In the genomic region with DNA sequence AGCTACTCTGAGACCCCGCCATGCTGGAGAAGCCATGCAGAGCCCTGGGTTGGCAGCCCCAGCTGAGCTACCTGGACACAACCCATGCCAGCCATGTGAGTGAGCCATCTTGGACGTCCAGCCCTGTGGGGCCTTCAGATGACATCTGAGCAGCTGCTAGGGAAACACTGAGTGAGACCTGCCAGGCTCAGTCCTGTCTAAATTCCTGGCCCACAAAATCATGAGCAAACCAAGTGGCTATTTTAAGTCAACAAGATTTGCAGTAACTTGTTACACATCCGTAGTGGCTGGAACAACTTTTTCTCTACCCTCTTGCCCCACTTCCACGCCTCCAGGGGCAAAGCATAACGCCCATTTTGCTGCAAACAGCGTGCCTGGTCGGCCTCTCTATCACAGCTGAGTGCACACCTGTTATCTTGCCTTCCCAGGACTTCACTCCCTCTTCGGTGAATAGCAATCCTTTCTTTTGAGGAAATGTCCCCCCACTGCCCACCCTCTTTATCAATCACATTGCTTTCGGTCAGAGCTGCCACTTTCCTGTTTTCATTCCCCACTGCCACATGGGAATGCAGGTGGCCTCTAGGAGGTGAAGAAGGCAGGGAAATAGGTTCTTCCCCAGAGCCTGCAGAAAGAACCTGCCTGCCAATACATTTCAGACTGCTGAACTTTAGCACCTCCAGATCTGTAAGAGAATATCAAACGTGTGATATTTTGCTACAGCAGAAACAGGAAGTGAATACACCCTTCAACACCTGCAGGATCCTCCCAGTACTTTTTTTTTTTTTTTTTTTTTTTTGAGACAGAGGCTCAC, we compare ENCODE assay signal across 12 cellular contexts. TPM values are rescaled to one million over a fixed set of nuclear protein-coding genes. Genes with fewer than 3 reads are reported as not detected.
DNase-seq lines count a peak whose midpoint lies in the region; ATAC-seq and TF ChIP-seq lines count a peak whose summit lies in the region.
"Had no signal": no experiment of that assay in that cellular context is flagged by ENCODE, and none has a peak within 500 bp of the region (broad histone marks: within the 10 kb centered on the region; RNA-seq: fewer than 3 reads in every experiment).

No MANE protein-coding gene starts in this region.

- H3K9me2 ChIP-seq in SU-DHL-6 (replicated peaks; ENCODE audit: insufficient read depth, low read length) = no peaks in the 10 kb centered on the region

- H3K79me2 ChIP-seq in SU-DHL-6 (ENCODE audit: insufficient read depth, low read length) = no peaks in the 10 kb centered on the region

- H3K4me1 Mint-ChIP-seq in CD4-positive, alpha-beta memory T cell = peaks cover 18 to 49% (median 37%) of the 10 kb centered on the region in 4 donors
- H3K4me1 Mint-ChIP-seq in immature natural killer cell = peaks cover 56 to 60% of the 10 kb centered on the region in 2 donors
- H3K4me1 Mint-ChIP-seq: brain had no signal

- H3K4me3 Mint-ChIP-seq in CD4-positive, alpha-beta memory T cell = peak overlapping the region in 7 of 8 donors; percentile 76 to 88 (median 84)
- H3K4me3 Mint-ChIP-seq in immature natural killer cell = peak overlapping the region; percentile 82 to 91 (median 88)
- H3K4me3 Mint-ChIP-seq: brain had no signal

- H2AFZ ChIP-seq in SU-DHL-6 (ENCODE audit: low read depth, low read length, severe bottlenecking) = peak overlapping the region; percentile 78

- intact Hi-C loops in CD4-positive, alpha-beta memory T cell (cut with micrococcal nuclease) = loop anchor here (1.0 kb wide), 1 partner anchor 45 kb away; no protein-coding TSS in a partner anchor

- peaks cover 0 to under 1% (median 0%) of the 10 kb centered on the region in 8 donors for H3K9me3 Mint-ChIP-seq in CD4-positive, alpha-beta memory T cell
- peaks cover 0 to 2% (median 0%) of the 10 kb centered on the region in 6 donors for H3K9me3 Mint-ChIP-seq in immature natural killer cell

- peak overlapping the region; percentile 58 for H3K4me2 ChIP-seq in SU-DHL-6 (ENCODE audit: low read depth, low read length, poor library complexity, severe bottlenecking)

- peaks cover 33% of the 10 kb centered on the region for H3K4me1 ChIP-seq in CD4-positive, alpha-beta memory T cell (ENCODE audit: insufficient read depth, low read length)

- H3K27me3 ChIP-seq in CD4-positive, alpha-beta memory T cell (ENCODE audit: insufficient read depth, low read length) = no peaks in the 10 kb centered on the region
- H3K27me3 ChIP-seq in SU-DHL-6 (ENCODE audit: low read length) = no peaks in the 10 kb centered on the region

- no peak overlapping the region for H3K4me3 ChIP-seq in CD4-positive, alpha-beta memory T cell (ENCODE audit: low read length in 2 of 2)
- H3K4me3 ChIP-seq in SU-DHL-6 (ENCODE audit: insufficient read depth, low read length, poor library complexity, severe bottlenecking) = no peak overlapping the region

- no peaks in the 10 kb centered on the region for H3K9me3 ChIP-seq in CD4-positive, alpha-beta memory T cell (ENCODE audit: control insufficient read depth in 1 of 2, low read length in 2 of 2)
- H3K9me3 ChIP-seq in SU-DHL-6 (ENCODE audit: insufficient read depth, low read length) = no peaks in the 10 kb centered on the region

- CTCF ChIA-PET in CD4-positive, alpha-beta memory T cell (lab: Charles Lee; ENCODE audit: partially characterized antibody) = interaction anchor here (0.6 to 1.1 kb wide), 2 partner anchors 50 to 196 kb away, joined by 4 to 6 read pairs; a partner anchor contains a TSS

- no peaks in the 10 kb centered on the region for H3K27me3 Mint-ChIP-seq in CD4-positive, alpha-beta memory T cell
- H3K27me3 Mint-ChIP-seq in immature natural killer cell (ENCODE audit: low read depth in 3 of 3) = peaks cover 3 to 6% (median 5%) of the 10 kb centered on the region in 3 donors

- DNase-seq in CD4-positive, alpha-beta memory T cell = peak; percentile 40 to 55 (median 48)
- DNase-seq in immature natural killer cell (peak; percentile 56 to 60 (median 59)), cerebellar nuclear complex (lab: John Stamatoyannopoulos, UW) (no peak), NCI-H526 treated with DMSO at 0.1 percent for 48 hours (lab: John Stamatoyannopoulos, UW) (no peak), occipital lobe (lab: John Stamatoyannopoulos, UW) (no peak), ecto neural progenitor cell (ENCODE audit: low spot score) (no peak)
- DNase-seq: DND-41, NCI-H1105 treated with DMSO at 0.1 percent for 48 hours had no signal

- H3K27ac ChIP-seq in CD4-positive, alpha-beta memory T cell (ENCODE audit: low read depth, low read length) = peak overlapping the region; percentile 28
- H3K27ac ChIP-seq in SU-DHL-6 (ENCODE audit: low read depth, low read length) = peak overlapping the region; percentile 82

- peak overlapping the region; percentile 42; the same call in 1 of the 2 replicates for H3K9ac ChIP-seq in SU-DHL-6 (ENCODE audit: low read length)

- H3K36me3 Mint-ChIP-seq in CD4-positive, alpha-beta memory T cell = no peaks in the 10 kb centered on the region
- no peaks in the 10 kb centered on the region for H3K36me3 Mint-ChIP-seq in immature natural killer cell
- H3K36me3 Mint-ChIP-seq: brain had no signal

- ATAC-seq in GM19324 (IDR thresholded peaks at IDR 0.05; ENCODE audit: low FRiP score, unreplicated experiment) = peak; percentile 50

- POLR2A ChIA-PET in CD4-positive, alpha-beta memory T cell (lab: Charles Lee; ENCODE audit: partially characterized antibody) = interaction anchor here (0.8 to 1.2 kb wide), 6 partner anchors 12 to 47 kb away, joined by 3 to 4 read pairs (median 3); a partner anchor contains a TSS

- H3K36me3 ChIP-seq in CD4-positive, alpha-beta memory T cell (ENCODE audit: insufficient read depth, low read length) = no peaks in the 10 kb centered on the region
- no peaks in the 10 kb centered on the region for H3K36me3 ChIP-seq in SU-DHL-6 (ENCODE audit: low read length)

- TF ChIP-seq CTCF in SU-DHL-6 (IDR thresholded peaks at IDR 0.05; ENCODE audit: insufficient read depth, low read length, poor library complexity, severe bottlenecking) = no peak

- H4K20me1 ChIP-seq in SU-DHL-6 (ENCODE audit: low read depth, low read length) = no peaks in the 10 kb centered on the region

- H3F3A ChIP-seq in SU-DHL-6 (ENCODE audit: insufficient read depth) = peaks cover 8% of the 10 kb centered on the region

- peak overlapping the region; percentile 72 to 99 (median 96) for H3K27ac Mint-ChIP-seq in CD4-positive, alpha-beta memory T cell
- peak overlapping the region; percentile 95 to 99 (median 98) for H3K27ac Mint-ChIP-seq in immature natural killer cell

RNA-seq across cellular contexts. Expression of a gene that starts 7.4 kb away (rescaled TPM):
- under 1 TPM; 0.19 to 0.32 TPM for total RNA-seq in CD4-positive, alpha-beta memory T cell
- 1 to 10 TPM in 1 of 2 donors, under 1 TPM in 1; 0.08 to 1.5 TPM for polyA plus RNA-seq in CD4-positive, alpha-beta memory T cell
- 1 to 10 TPM; 5.9 to 7.3 (median 6.5) TPM for polyA plus RNA-seq in immature natural killer cell
- total RNA-seq in occipital lobe = 0.16 TPM
- total RNA-seq: T-helper 1 cell treated with Interleukin-12 subunit alpha and Interleukin-12 subunit beta and Interleukin-4 antibody, amounts not matched to agents 30 ng/mL and 1 ng/mL, for 36 hours had no signal

RNA-seq across cellular contexts. Expression of a gene that starts 40.0 kb away (rescaled TPM):
- 10 to 100 TPM; 53.9 to 54.2 TPM for total RNA-seq in CD4-positive, alpha-beta memory T cell
- 10 to 100 TPM; 13.9 to 33.1 TPM for polyA plus RNA-seq in CD4-positive, alpha-beta memory T cell
- 10 to 100 TPM; 21.7 to 43.8 (median 27.8) TPM for polyA plus RNA-seq in immature natural killer cell
- total RNA-seq in occipital lobe = 94.5 TPM

RNA-seq across cellular contexts. Expression of a gene that starts 50.4 kb away (rescaled TPM):
- total RNA-seq in CD4-positive, alpha-beta memory T cell = 10 to 100 TPM; 28.9 to 30.7 TPM
- polyA plus RNA-seq in CD4-positive, alpha-beta memory T cell = 1 to 10 TPM in 1 of 2 donors, under 1 TPM in 1; 0.57 to 2.6 TPM
- 1 to 10 TPM in 1 of 3 donors, under 1 TPM in 1, not detected in 1; 0.54 to 2.1 TPM for polyA plus RNA-seq in immature natural killer cell
- total RNA-seq in occipital lobe = 39.0 TPM

Comparison
In these comparisons a context has a peak if more than half of its experiments do, and no peak if none do; other contexts are left out.
1. DNase-seq: peak in CD4-positive, alpha-beta memory T cell (5 of 5) and immature natural killer cell (3 of 3); none in cerebellar nuclear complex (0 of 2), NCI-H526 treated with DMSO at 0.1 percent for 48 hours (single experiment), occipital lobe (single experiment) and ecto neural progenitor cell (single experiment).